Comparison of ENCODE assay signal across 22 cellular contexts in genomic region chrX:29535212-29536162, GRCh38.
DNase-seq lines count a peak whose midpoint lies in the region; ATAC-seq, FAIRE-seq and TF ChIP-seq lines count a peak whose summit lies in the region.
"Had no signal": no experiment of that assay in that cellular context is flagged by ENCODE, and none has a peak within 500 bp of the region (broad histone marks: within the 10 kb centered on the region; RNA-seq: fewer than 3 reads in every experiment).

No MANE protein-coding gene starts in this region.

- peak overlapping the region; percentile 31 for H3K4me2 ChIP-seq in endothelial cell of umbilical vein (ENCODE audit: insufficient read depth, low read length)

- H3K4me1 ChIP-seq in RWPE2 (ENCODE audit: insufficient read depth, poor library complexity, severe bottlenecking) = no peaks in the 10 kb centered on the region
- H3K4me1 ChIP-seq in endothelial cell of umbilical vein (ENCODE audit: control insufficient read depth, extremely low read depth, insufficient read depth, low read length) = peaks cover 6% of the 10 kb centered on the region
- H3K4me1 ChIP-seq: BE2C, colonic mucosa, pancreas, thyroid gland had no signal

- H3K9me3 ChIP-seq in RWPE2 (ENCODE audit: severe bottlenecking) (no peaks in the 10 kb centered on the region), endothelial cell of umbilical vein (replicated peaks; ENCODE audit: control insufficient read depth, insufficient read depth, low read length) (no peaks in the 10 kb centered on the region)
- H3K9me3 ChIP-seq: BE2C, colonic mucosa, pancreas, thyroid gland had no signal

- H3K27ac Mint-ChIP-seq in T-helper 2 cell treated with Interferon-gamma antibody and Interleukin-4, amounts not matched to agents 5 μg/mL and 100 μg/mL, for 36 hours = no peak overlapping the region
- H3K27ac Mint-ChIP-seq: activated T-helper 2 cell treated with anti-CD3 and anti-CD28 coated beads, Interferon-gamma antibody, Interleukin-2, Interleukin-4, amounts not matched to agents 10 μg/mL and 5 μg/mL and 100 μg/mL, durations not matched to agents 14 hours and 24 hours and 36 hours had no signal

- POLR2A ChIA-PET in endothelial cell of umbilical vein (lab: Charles Lee) = no interaction called here

- no peak overlapping the region for H3K4me3 Mint-ChIP-seq in T-helper 2 cell treated with Interferon-gamma antibody and Interleukin-4, amounts not matched to agents 5 μg/mL and 100 μg/mL, for 36 hours

- dilution Hi-C loops in endothelial cell of umbilical vein (cut with MboI; ENCODE audit: extremely low pct_ligation_motif_present, low sequenced_read_pairs) = no loop called here

- no peaks in the 10 kb centered on the region for H3K9me1 ChIP-seq in endothelial cell of umbilical vein (replicated peaks; ENCODE audit: control insufficient read depth, extremely low read depth, insufficient read depth, low read length)

- intact Hi-C loops in endothelial cell of umbilical vein (cut with micrococcal nuclease) = no loop called here

- no peak overlapping the region for H3K9ac ChIP-seq in endothelial cell of umbilical vein (replicated peaks; ENCODE audit: extremely low read depth, insufficient read depth, low read length)

- no peaks in the 10 kb centered on the region for H3K27me3 Mint-ChIP-seq in T-helper 2 cell treated with Interferon-gamma antibody and Interleukin-4, amounts not matched to agents 5 μg/mL and 100 μg/mL, for 36 hours (ENCODE audit: low read depth)

- TF ChIP-seq CTCF in RWPE2 (IDR thresholded peaks at IDR 0.05; ENCODE audit: poor library complexity, severe bottlenecking) (no peak), endothelial cell of umbilical vein (IDR thresholded peaks at IDR 0.05; ENCODE audit: extremely low read depth in 1 of 2, insufficient read depth in 1 of 2, low read depth in 1 of 2, low read length in 2 of 2) (no peak)

- TF ChIP-seq POLR2A in endothelial cell of umbilical vein (IDR thresholded peaks at IDR 0.05; ENCODE audit: low read depth, low read length) = no peak

- no TSS peak for BruUV-seq in endothelial cell of umbilical vein (replicated peaks; lab: Mats Ljungman, UMichigan)

- FAIRE-seq in GM19239 (lab: Jason Lieb, UNC) (peak; percentile 64), endothelial cell of umbilical vein (lab: Jason Lieb, UNC) (peak; percentile 77)
- FAIRE-seq: H1 had no signal

- ATAC-seq in RWPE2 (ENCODE audit: low read depth) (peak; percentile 52; the same call in 2 of the 3 replicates), HG03565 (IDR thresholded peaks at IDR 0.05; ENCODE audit: unreplicated experiment) (no peak)
- ATAC-seq: pancreas had no signal

- CTCF ChIA-PET in endothelial cell of umbilical vein (lab: Charles Lee) = interaction anchor here (1.3 kb wide), 1 partner anchor 57 kb away, joined by 3 read pairs; no protein-coding TSS in a partner anchor

- H3K27me3 ChIP-seq in RWPE2 (ENCODE audit: insufficient read depth, poor library complexity, severe bottlenecking) = no peaks in the 10 kb centered on the region
- no peaks in the 10 kb centered on the region for H3K27me3 ChIP-seq in endothelial cell of umbilical vein (ENCODE audit: control insufficient read depth in 2 of 2, insufficient read depth in 2 of 2, low read length in 2 of 2)
- H3K27me3 ChIP-seq: BE2C, colonic mucosa, pancreas, thyroid gland had no signal

- no peaks in the 10 kb centered on the region for H3K79me2 ChIP-seq in endothelial cell of umbilical vein (ENCODE audit: control insufficient read depth, insufficient read depth, low read length)

- no peaks in the 10 kb centered on the region for H3K36me3 Mint-ChIP-seq in T-helper 2 cell treated with Interferon-gamma antibody and Interleukin-4, amounts not matched to agents 5 μg/mL and 100 μg/mL, for 36 hours (ENCODE audit: low read depth)

- H3K4me1 Mint-ChIP-seq in T-helper 2 cell treated with Interferon-gamma antibody and Interleukin-4, amounts not matched to agents 5 μg/mL and 100 μg/mL, for 36 hours (ENCODE audit: low read depth) = no peaks in the 10 kb centered on the region

- H3K36me3 ChIP-seq in RWPE2 (ENCODE audit: low read depth) (no peaks in the 10 kb centered on the region), endothelial cell of umbilical vein (ENCODE audit: control insufficient read depth in 2 of 2, extremely low read depth in 1 of 2, insufficient read depth in 2 of 2, low read length in 2 of 2) (no peaks in the 10 kb centered on the region)
- H3K36me3 ChIP-seq: BE2C, colonic mucosa, pancreas, thyroid gland had no signal

- DNase-seq in GM19239 (ENCODE audit: insufficient read length, low spot score) = no peak
- DNase-seq in RWPE2 (ENCODE audit: low spot score) = no peak
- DNase-seq in endothelial cell of umbilical vein (ENCODE audit: low read depth, low spot score) = peak; percentile 55
- peak; percentile 57 for DNase-seq in renal cortical epithelial cell (ENCODE audit: low read depth)
- no peak for DNase-seq in NCI-H1694 treated with DMSO at 0.1 percent for 48 hours (lab: John Stamatoyannopoulos, UW)
- no peak for DNase-seq in NCI-H1048 (lab: John Stamatoyannopoulos, UW)
- no peak for DNase-seq in T-helper 2 cell treated with Interferon-gamma antibody and Interleukin-4, amounts not matched to agents 5 μg/mL and 100 μg/mL, for 36 hours (ENCODE audit: low spot score)
- DNase-seq: activated CD4-positive, CD25-positive, alpha-beta regulatory T cell treated with anti-CD3 and anti-CD28 coated beads, Interleukin-2, amount 50 U/mL, for 72 hours; amygdala; BE2C; colonic mucosa; DMS153; Kasumi-1; NCI-H187; NCI-H446; pancreas; SIG-M5; T-helper 9 cell; thyroid gland had no signal

- no peaks in the 10 kb centered on the region for H4K20me1 ChIP-seq in endothelial cell of umbilical vein (replicated peaks; ENCODE audit: control insufficient read depth, extremely low read depth, insufficient read depth, low read length)

- H3K4me3 ChIP-seq in RWPE2 (ENCODE audit: severe bottlenecking) (no peak overlapping the region), endothelial cell of umbilical vein (replicated peaks in 1 of 3; ENCODE audit: insufficient read depth in 1 of 3, low read depth in 1 of 3, low read length in 3 of 3) (no peak overlapping the region)
- H3K4me3 ChIP-seq: colonic mucosa, pancreas, thyroid gland had no signal

- no peak overlapping the region for H2AFZ ChIP-seq in endothelial cell of umbilical vein (ENCODE audit: low read depth, low read length)

- H3K27ac ChIP-seq in RWPE2 (ENCODE audit: poor library complexity, severe bottlenecking) (no peak overlapping the region), endothelial cell of umbilical vein (ENCODE audit: insufficient read depth, low read depth, low read length) (no peak overlapping the region)
- H3K27ac ChIP-seq: colonic mucosa, pancreas, thyroid gland had no signal

- peaks cover 6% of the 10 kb centered on the region for H3K9me3 Mint-ChIP-seq in T-helper 2 cell treated with Interferon-gamma antibody and Interleukin-4, amounts not matched to agents 5 μg/mL and 100 μg/mL, for 36 hours

TF ChIP-seq in endothelial cell of umbilical vein, 7 proteins besides CTCF, POLR2A, EP300 and RAD21:
- no peak for TF ChIP-seq FOS (IDR thresholded peaks at IDR 0.05; ENCODE audit: borderline replicate concordance, insufficient read depth, low read length)
- TF ChIP-seq GATA2 (IDR thresholded peaks at IDR 0.05; ENCODE audit: insufficient read depth, insufficient read length, low read depth, low read length) = peak; percentile 32
- no peak for TF ChIP-seq MYC (IDR thresholded peaks at IDR 0.05; ENCODE audit: low read depth, low read length)
- TF ChIP-seq EZH2 (IDR thresholded peaks at IDR 0.05; ENCODE audit: borderline replicate concordance, low read depth, low read length, severe bottlenecking) = no peak
- no peak for TF ChIP-seq POLR2AphosphoS5 (IDR thresholded peaks at IDR 0.05; ENCODE audit: insufficient read depth, low read depth, low read length)

Comparison
In these comparisons a context has a peak if more than half of its experiments do, and no peak if none do; other contexts are left out.
1. DNase-seq: peak in endothelial cell of umbilical vein (single experiment) and renal cortical epithelial cell (single experiment); none in GM19239 (single experiment), RWPE2 (single experiment), NCI-H1694 treated with DMSO at 0.1 percent for 48 hours (single experiment), NCI-H1048 (single experiment) and T-helper 2 cell treated with Interferon-gamma antibody and Interleukin-4, amounts not matched to agents 5 μg/mL and 100 μg/mL, for 36 hours (single experiment).